12 cellular contexts compared by ENCODE assay signal in genomic region chr9:304106-304505, GRCh38.
DNase-seq lines count a peak whose midpoint lies in the region; ATAC-seq and TF ChIP-seq lines count a peak whose summit lies in the region.
"Had no signal": no experiment of that assay in that cellular context is flagged by ENCODE, and none has a peak within 500 bp of the region (broad histone marks: within the 10 kb centered on the region; RNA-seq: fewer than 3 reads in every experiment).

No MANE protein-coding gene starts in this region.

- H3K36me3 ChIP-seq in PC-3 (ENCODE audit: low read depth, low read length), result no peaks in the 10 kb centered on the region
- H3K36me3 ChIP-seq in osteoblast (ENCODE audit: insufficient read depth, low read length), result no peaks in the 10 kb centered on the region
- H3K36me3 ChIP-seq: thoracic aorta had no signal

- H3K9me2 ChIP-seq in PC-3 (replicated peaks; ENCODE audit: low read length), result no peaks in the 10 kb centered on the region

- H3K36me3 Mint-ChIP-seq in mesothelial cell of epicardium, result no peaks in the 10 kb centered on the region
- no peaks in the 10 kb centered on the region for H3K36me3 Mint-ChIP-seq in glutamatergic neuron (ENCODE audit: unreplicated experiment)

- H3K9ac ChIP-seq in PC-3 (ENCODE audit: low read length), result no peak overlapping the region

- peak; percentile 38 for ATAC-seq in PC-3
- no peak for ATAC-seq in GM21390 (IDR thresholded peaks at IDR 0.05; ENCODE audit: unreplicated experiment)

- no peak for TF ChIP-seq CTCF in PC-3 (conservative IDR thresholded peaks at IDR 0.05; ENCODE audit: low read depth, low read length)
- no peak for TF ChIP-seq CTCF in mesothelial cell of epicardium (IDR thresholded peaks at IDR 0.05; ENCODE audit: unreplicated experiment)
- TF ChIP-seq CTCF in glutamatergic neuron (IDR thresholded peaks at IDR 0.05; ENCODE audit: partially characterized antibody, unreplicated experiment), result no peak
- no peak for TF ChIP-seq CTCF in osteoblast (IDR thresholded peaks at IDR 0.05; ENCODE audit: extremely low read depth, low read depth, low read length)

- POLR2A ChIA-PET in PC-3 (lab: Charles Lee; ENCODE audit: unreplicated experiment), result interaction anchor here (0.7 kb wide), 1 partner anchor 59 kb away, joined by 3 read pairs; no protein-coding TSS in a partner anchor

- CTCF ChIA-PET in PC-3 (lab: Charles Lee), result no interaction called here

- peak; percentile 14 for DNase-seq in COLO829 (ENCODE audit: low spot score)
- no peak for DNase-seq in PC-3
- peak; percentile 23 for DNase-seq in epidermal melanocyte (ENCODE audit: insufficient read length, low spot score)
- DNase-seq in mesothelial cell of epicardium (ENCODE audit: low spot score in 2 of 2, unreplicated experiment in 2 of 2), result no peak
- DNase-seq in glutamatergic neuron, result no peak
- DNase-seq in osteoblast (ENCODE audit: insufficient read length, low spot score, missing footprints), result no peak
- DNase-seq in NCI-H345 treated with DMSO at 0.1 percent for 48 hours (lab: John Stamatoyannopoulos, UW; ENCODE audit: unreplicated experiment), result no peak
- DNase-seq: activated naive CD4-positive, alpha-beta T cell treated with anti-CD3 and anti-CD28 coated beads, Interleukin-2, amount 50 U/mL, for 16 hours; AML-193 had no signal

- no peaks in the 10 kb centered on the region for H3K27me3 ChIP-seq in PC-3 (ENCODE audit: low read length)
- no peaks in the 10 kb centered on the region for H3K27me3 ChIP-seq in osteoblast (ENCODE audit: insufficient read depth, low read length)

- H3K4me1 Mint-ChIP-seq in mesothelial cell of epicardium (peaks cover 12% of the 10 kb centered on the region), glutamatergic neuron (ENCODE audit: low read depth, unreplicated experiment) (no peaks in the 10 kb centered on the region)

- H3K4me1 ChIP-seq in PC-3 (ENCODE audit: insufficient read depth, low read length) (peaks cover 10% of the 10 kb centered on the region; the same call in 1 of the 2 replicates), osteoblast (ENCODE audit: insufficient read depth, low read length) (no peaks in the 10 kb centered on the region)

- H3K9me3 Mint-ChIP-seq in mesothelial cell of epicardium, result peaks cover 11% of the 10 kb centered on the region
- H3K9me3 Mint-ChIP-seq in glutamatergic neuron (ENCODE audit: unreplicated experiment), result no peaks in the 10 kb centered on the region
- H3K9me3 Mint-ChIP-seq: T-helper 1 cell treated with Interleukin-12 subunit alpha and Interleukin-12 subunit beta and Interleukin-4 antibody, amounts not matched to agents 30 μg/mL and 1 μg/mL, for 36 hours had no signal

- H3K4me2 ChIP-seq in PC-3 (ENCODE audit: low read length), result peak overlapping the region; percentile 71
- H3K4me2 ChIP-seq in osteoblast (ENCODE audit: insufficient read depth, low read length), result no peak overlapping the region

- peak overlapping the region; percentile 73 for H2AFZ ChIP-seq in PC-3 (ENCODE audit: low read length)
- H2AFZ ChIP-seq in osteoblast (ENCODE audit: low read length), result no peak overlapping the region

- H3K27me3 Mint-ChIP-seq in mesothelial cell of epicardium (ENCODE audit: low read depth) (peaks cover 2% of the 10 kb centered on the region), glutamatergic neuron (ENCODE audit: unreplicated experiment) (no peaks in the 10 kb centered on the region)

- no peaks in the 10 kb centered on the region for H4K20me1 ChIP-seq in PC-3 (ENCODE audit: low read length)
- H4K20me1 ChIP-seq in osteoblast (ENCODE audit: insufficient read depth, low read length), result no peaks in the 10 kb centered on the region

- peak overlapping the region; percentile 58 for H3K4me3 ChIP-seq in PC-3 (ENCODE audit: low read length)
- H3K4me3 ChIP-seq in osteoblast (ENCODE audit: insufficient read depth, low read length), result no peak overlapping the region
- H3K4me3 ChIP-seq: thoracic aorta had no signal

- intact Hi-C loops in PC-3 (cut with micrococcal nuclease), result no loop called here

- H3F3A ChIP-seq in PC-3 (ENCODE audit: low read length, unreplicated experiment), result no peaks in the 10 kb centered on the region

- H3K27ac Mint-ChIP-seq in mesothelial cell of epicardium (peak overlapping the region; percentile 97), glutamatergic neuron (ENCODE audit: unreplicated experiment) (no peak overlapping the region)
- H3K27ac Mint-ChIP-seq: T-helper 1 cell treated with Interleukin-12 subunit alpha and Interleukin-12 subunit beta and Interleukin-4 antibody, amounts not matched to agents 30 μg/mL and 1 μg/mL, for 36 hours had no signal

- H3K27ac ChIP-seq in PC-3 (ENCODE audit: low read length) (peak overlapping the region; percentile 33; the same call in 1 of the 2 replicates), osteoblast (ENCODE audit: low read depth, low read length) (no peak overlapping the region)
- H3K27ac ChIP-seq: thoracic aorta had no signal

- H3K79me2 ChIP-seq in PC-3 (ENCODE audit: low read length) (no peaks in the 10 kb centered on the region), osteoblast (ENCODE audit: insufficient read depth, low read length) (no peaks in the 10 kb centered on the region)

- BruUV-seq in PC-3 (replicated peaks; lab: Mats Ljungman, UMichigan), result no TSS peak

- H3K9me3 ChIP-seq in PC-3 (ENCODE audit: low read length) (no peaks in the 10 kb centered on the region), osteoblast (ENCODE audit: low read depth, low read length) (no peaks in the 10 kb centered on the region)
- H3K9me3 ChIP-seq: thoracic aorta had no signal

- H3K4me3 Mint-ChIP-seq in mesothelial cell of epicardium (peak overlapping the region; percentile 57), glutamatergic neuron (ENCODE audit: unreplicated experiment) (no peak overlapping the region)
- H3K4me3 Mint-ChIP-seq: T-helper 1 cell treated with Interleukin-12 subunit alpha and Interleukin-12 subunit beta and Interleukin-4 antibody, amounts not matched to agents 30 μg/mL and 1 μg/mL, for 36 hours had no signal

Comparison
In these comparisons a context has a peak if more than half of its experiments do, and no peak if none do; other contexts are left out.
1. DNase-seq: peak in COLO829 (single experiment) and epidermal melanocyte (single experiment); none in PC-3 (single experiment), mesothelial cell of epicardium (0 of 2), glutamatergic neuron (single experiment), osteoblast (single experiment) and NCI-H345 treated with DMSO at 0.1 percent for 48 hours (single experiment).